10 cellular contexts compared by ENCODE assay signal in genomic region chr1:109794319-109795132, GRCh38. TPM values are rescaled to one million over a fixed set of nuclear protein-coding genes. Genes with fewer than 3 reads are reported as not detected.
DNase-seq lines count a peak whose midpoint lies in the region; FAIRE-seq and TF ChIP-seq lines count a peak whose summit lies in the region.
"Had no signal": no experiment of that assay in that cellular context is flagged by ENCODE, and none has a peak within 500 bp of the region (broad histone marks: within the 10 kb centered on the region; RNA-seq: fewer than 3 reads in every experiment).

No MANE protein-coding gene starts in this region.

- H2BK15ac ChIP-seq in H9 (ENCODE audit: low read depth, low read length): no peak overlapping the region

- TF ChIP-seq CTCF in H9 (conservative IDR thresholded peaks at IDR 0.05) (no peak), D721Med (IDR thresholded peaks at IDR 0.05; ENCODE audit: insufficient read depth, missing control alignments) (no peak)

- peaks cover 4% of the 10 kb centered on the region for H3K27me3 Mint-ChIP-seq in H9 (ENCODE audit: low read depth)

- no peak overlapping the region for H2BK12ac ChIP-seq in H9 (ENCODE audit: insufficient read length, low read depth, low read length)

- H2BK20ac ChIP-seq in H9 (ENCODE audit: low read depth, low read length, poor library complexity, severe bottlenecking): no peak overlapping the region

- H4K20me1 ChIP-seq in H9 (ENCODE audit: control insufficient read depth, insufficient read depth, insufficient read length): no peaks in the 10 kb centered on the region

- no peak overlapping the region for H4K8ac ChIP-seq in H9 (replicated peaks; ENCODE audit: insufficient read length, low read depth, low read length)

- H3K27me3 ChIP-seq in H9 (ENCODE audit: insufficient read depth, low read length): no peaks in the 10 kb centered on the region; the same call in 1 of the 2 replicates
- H3K27me3 ChIP-seq: body of pancreas, ovary had no signal

- no peak overlapping the region for H2AK5ac ChIP-seq in H9 (ENCODE audit: insufficient read length, low read length)

- no peak overlapping the region for H3K9ac ChIP-seq in H9 (ENCODE audit: extremely low read depth, insufficient read length, low read length)

- H3K14ac ChIP-seq in H9 (ENCODE audit: insufficient read depth, low read length): no peak overlapping the region

- no peaks in the 10 kb centered on the region for H3K79me1 ChIP-seq in H9 (ENCODE audit: insufficient read depth, low read depth, low read length, poor library complexity, severe bottlenecking)

- no peak overlapping the region for H2AFZ ChIP-seq in H9 (ENCODE audit: low read length)

- H3K23ac ChIP-seq in H9 (ENCODE audit: insufficient read length, low read depth, low read length): no peak overlapping the region

- intact Hi-C loops in posterior vena cava (cut with DNase I): loop anchor here in 1 of 2 donors (10.0 kb wide), 1 partner anchor 120 kb away; the partner anchor contains the start of gene CSF1

- H3K27ac Mint-ChIP-seq in H9: peak overlapping the region in 1 of 3 experiments; percentile 7; a peak in 2 of 7 replicates

- H3K56ac ChIP-seq in H9 (ENCODE audit: insufficient read length, low read depth, low read length): no peak overlapping the region

- H3T11ph ChIP-seq in H9 (ENCODE audit: low read length): no peak overlapping the region

- no peaks in the 10 kb centered on the region for H3K9me3 Mint-ChIP-seq in H9

- no peak overlapping the region for H2BK5ac ChIP-seq in H9 (ENCODE audit: insufficient read length, low read length)

- H3K4ac ChIP-seq in H9 (ENCODE audit: low read depth, low read length): no peak overlapping the region

- FAIRE-seq in D721Med (lab: Jason Lieb, UNC): no peak

- DNase-seq in H9 (peak; percentile 29), OCI-M1 (lab: John Stamatoyannopoulos, UW) (peak; percentile 81), ecto neural progenitor cell (ENCODE audit: low spot score) (peak; percentile 41), posterior vena cava (ENCODE audit: low spot score) (peak; percentile 68), NOMO-1 (lab: John Stamatoyannopoulos, UW; ENCODE audit: unreplicated experiment in 2 of 2) (no peak), GM19240 (ENCODE audit: insufficient read length, low spot score) (no peak), D721Med (ENCODE audit: insufficient read length, low spot score) (no peak)
- DNase-seq in stimulated activated CD4-positive, alpha-beta T cell treated with anti-CD3 and anti-CD28 coated beads, Interleukin-2, amount 100 ng/mL, for 48 hours: no peak

- H3K9me3 ChIP-seq in H9 (ENCODE audit: control insufficient read depth, low read depth, low read length): no peaks in the 10 kb centered on the region
- H3K9me3 ChIP-seq: body of pancreas, ovary had no signal

- no peak overlapping the region for H3K18ac ChIP-seq in H9 (ENCODE audit: insufficient read length, low read depth, low read length)

- no peak overlapping the region for H2BK120ac ChIP-seq in H9 (ENCODE audit: low read depth, low read length, poor library complexity, severe bottlenecking)

- peaks cover 6% of the 10 kb centered on the region; the same call in 1 of the 2 replicates for H3K4me1 ChIP-seq in H9 (ENCODE audit: insufficient read depth, low read length)

- no peaks in the 10 kb centered on the region for H3K23me2 ChIP-seq in H9 (ENCODE audit: insufficient read length, low read depth, low read length, poor library complexity, severe bottlenecking)

- no peak overlapping the region for H4K5ac ChIP-seq in H9 (ENCODE audit: insufficient read length, low read depth, low read length)

- no peak overlapping the region for H4K91ac ChIP-seq in H9 (ENCODE audit: insufficient read length, low read depth, low read length)

- no peak overlapping the region for H3K27ac ChIP-seq in H9 (ENCODE audit: insufficient read length, low read depth, low read length)
- H3K27ac ChIP-seq: body of pancreas, ovary had no signal

- H3K4me3 Mint-ChIP-seq in H9: no peak overlapping the region

- H3K4me2 ChIP-seq in H9 (ENCODE audit: insufficient read depth, insufficient read length, low read length): no peak overlapping the region

- H3K79me2 ChIP-seq in H9 (ENCODE audit: insufficient read depth, low read length): no peaks in the 10 kb centered on the region

- no CpG with 5 or more reads among the region's 19 CpGs for WGBS in H9 (ENCODE audit: extremely low coverage, insufficient read length, low lambda C conversion rate)

- H3K4me1 Mint-ChIP-seq in H9: peaks cover 35 to 38% of the 10 kb centered on the region in 2 experiments

- H3K36me3 Mint-ChIP-seq in H9 (ENCODE audit: insufficient read depth in 1 of 3, low read depth in 3 of 3): no peaks in the 10 kb centered on the region

RNA-seq across cellular contexts. Expression of gene EPS8L3, which starts 30.8 kb away (rescaled TPM):
- total RNA-seq in H9 (2021): not detected in 2 replicates
- total RNA-seq in posterior vena cava: not detected

RNA-seq across cellular contexts. Expression of gene GSTM3, which starts 53.7 kb away (rescaled TPM):
- total RNA-seq in H9 (2021) (2.7 and 3.5 TPM in 2 replicates), posterior vena cava (10 to 100 TPM; 35.1 to 52.2 TPM)

Comparison
In these comparisons a context has a peak if more than half of its experiments do, and no peak if none do; other contexts are left out.
1. DNase-seq: peak in H9 (single experiment), OCI-M1 (single experiment), ecto neural progenitor cell (single experiment) and posterior vena cava (single experiment); none in NOMO-1 (0 of 2), GM19240 (single experiment), stimulated activated CD4-positive, alpha-beta T cell treated with anti-CD3 and anti-CD28 coated beads, Interleukin-2, amount 100 ng/mL, for 48 hours (0 of 2) and D721Med (single experiment).